ENCODE assay signal across 31 cellular contexts in genomic region chr2:135612319-135612718, GRCh38.
"Had no signal": no experiment of that assay in that cellular context is flagged by ENCODE, and none has a peak within 500 bp of the region (broad histone marks: within the 10 kb centered on the region; RNA-seq: fewer than 3 reads in every experiment).

No MANE protein-coding gene starts in this region.

- H3K27ac ChIP-seq: brain microvascular endothelial cell, esophagus muscularis mucosa, foreskin keratinocyte, gastrocnemius medialis, heart right ventricle, hepatocyte, VCaP had no signal

- FAIRE-seq: astrocyte, bronchial epithelial cell had no signal

- H3K36me3 ChIP-seq: brain microvascular endothelial cell had no signal

- ATAC-seq: activated T-cell treated with anti-CD3 and anti-CD28 coated beads, Interleukin-2, amount 50 U/mL, for 72 hours; effector memory CD8-positive, alpha-beta T cell; foreskin keratinocyte; gastrocnemius medialis; heart right ventricle; T-helper 17 cell; WTC11 had no signal

- H3K4me3 ChIP-seq: esophagus muscularis mucosa, gastrocnemius medialis, heart right ventricle, hepatocyte had no signal

- H3K27me3 ChIP-seq: brain microvascular endothelial cell, esophagus muscularis mucosa, foreskin keratinocyte, gastrocnemius medialis, heart right ventricle, hepatocyte had no signal

- H3K4me2 ChIP-seq: hepatocyte had no signal

- H2AFZ ChIP-seq: hepatocyte had no signal

- H3K9me3 ChIP-seq: esophagus muscularis mucosa, gastrocnemius medialis, heart right ventricle had no signal

- DNase-seq: activated CD4-positive, alpha-beta memory T cell treated with anti-CD3 and anti-CD28 coated beads, Interleukin-2, amount 10 ng/mL, durations not matched to agents 7 days and 5 days; activated CD4-positive, alpha-beta T cell treated with anti-CD3 and anti-CD28 coated beads for 1 hour; activated CD4-positive, alpha-beta T cell treated with anti-CD3 and anti-CD28 coated beads for 4 hours; activated CD4-positive, alpha-beta T cell treated with anti-CD3 and anti-CD28 coated beads, Interleukin-2, amount 10 ng/mL, durations not matched to agents 7 days and 5 days; activated CD4-positive, alpha-beta T cell treated with anti-CD3 and anti-CD28 coated beads, Interleukin-2, amount 50 U/mL, for 4 hours; activated CD8-positive, alpha-beta memory T cell treated with anti-CD3 and anti-CD28 coated beads, Interleukin-2, amount 50 U/mL, for 48 hours; activated gamma-delta T cell treated with Interleukin-2 at 50 U/mL for 16 hours; activated naive CD4-positive, alpha-beta T cell treated with anti-CD3 and anti-CD28 coated beads, Interleukin-2, amount 50 U/mL, for 16 hours; activated naive CD4-positive, alpha-beta T cell treated with Interleukin-2 at 50 U/mL for 16 hours; activated T-cell treated with anti-CD3 and anti-CD28 coated beads for 4 hours; activated T-cell treated with anti-CD3 and anti-CD28 coated beads, Interleukin-2, amount 50 U/mL, for 24 hours; activated T-cell treated with anti-CD3 and anti-CD28 coated beads, Interleukin-2, amount 50 U/mL, for 72 hours; amniotic stem cell; anterior cingulate cortex; brain microvascular endothelial cell; cortex of kidney; dermis blood vessel endothelial cell; effector CD4-positive, alpha-beta T cell; effector memory CD8-positive, alpha-beta T cell; erythroblast; foreskin keratinocyte; gastrocnemius medialis; heart right ventricle; T-helper 17 cell; T1000 had no signal

- H3K4me1 ChIP-seq: esophagus muscularis mucosa, gastrocnemius medialis, heart right ventricle had no signal

- H3K79me2 ChIP-seq: hepatocyte had no signal
